Comparison of ENCODE assay signal across 1 cellular context in the genomic region with DNA sequence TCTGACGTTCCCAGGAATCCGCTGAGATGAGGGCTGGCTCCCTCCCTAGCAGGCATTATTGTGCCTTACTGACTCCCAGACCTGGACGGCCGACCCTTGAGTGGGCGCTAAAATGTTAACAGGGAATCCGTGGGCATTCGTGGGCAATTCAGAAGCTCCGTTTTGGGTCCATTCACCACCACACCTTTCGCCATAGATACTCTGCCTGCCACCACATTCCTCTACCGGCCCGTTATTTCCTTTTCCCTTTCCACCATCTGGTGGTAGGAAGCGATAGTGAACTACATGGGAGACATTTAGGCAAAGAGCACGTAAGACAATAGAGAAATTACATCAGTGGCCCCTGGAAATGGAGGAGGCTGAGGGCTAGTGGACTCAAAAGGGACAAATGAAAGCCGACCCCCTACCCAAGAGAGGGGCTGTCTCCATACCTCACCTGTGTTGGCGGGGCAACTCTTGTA.
TF ChIP-seq lines count a peak whose summit lies in the region.

No MANE protein-coding gene starts in this region.

TF ChIP-seq in GM23338, 12 proteins besides CTCF, POLR2A, EP300 and RAD21 (continued from another document):
- TF ChIP-seq, protein P1, sequence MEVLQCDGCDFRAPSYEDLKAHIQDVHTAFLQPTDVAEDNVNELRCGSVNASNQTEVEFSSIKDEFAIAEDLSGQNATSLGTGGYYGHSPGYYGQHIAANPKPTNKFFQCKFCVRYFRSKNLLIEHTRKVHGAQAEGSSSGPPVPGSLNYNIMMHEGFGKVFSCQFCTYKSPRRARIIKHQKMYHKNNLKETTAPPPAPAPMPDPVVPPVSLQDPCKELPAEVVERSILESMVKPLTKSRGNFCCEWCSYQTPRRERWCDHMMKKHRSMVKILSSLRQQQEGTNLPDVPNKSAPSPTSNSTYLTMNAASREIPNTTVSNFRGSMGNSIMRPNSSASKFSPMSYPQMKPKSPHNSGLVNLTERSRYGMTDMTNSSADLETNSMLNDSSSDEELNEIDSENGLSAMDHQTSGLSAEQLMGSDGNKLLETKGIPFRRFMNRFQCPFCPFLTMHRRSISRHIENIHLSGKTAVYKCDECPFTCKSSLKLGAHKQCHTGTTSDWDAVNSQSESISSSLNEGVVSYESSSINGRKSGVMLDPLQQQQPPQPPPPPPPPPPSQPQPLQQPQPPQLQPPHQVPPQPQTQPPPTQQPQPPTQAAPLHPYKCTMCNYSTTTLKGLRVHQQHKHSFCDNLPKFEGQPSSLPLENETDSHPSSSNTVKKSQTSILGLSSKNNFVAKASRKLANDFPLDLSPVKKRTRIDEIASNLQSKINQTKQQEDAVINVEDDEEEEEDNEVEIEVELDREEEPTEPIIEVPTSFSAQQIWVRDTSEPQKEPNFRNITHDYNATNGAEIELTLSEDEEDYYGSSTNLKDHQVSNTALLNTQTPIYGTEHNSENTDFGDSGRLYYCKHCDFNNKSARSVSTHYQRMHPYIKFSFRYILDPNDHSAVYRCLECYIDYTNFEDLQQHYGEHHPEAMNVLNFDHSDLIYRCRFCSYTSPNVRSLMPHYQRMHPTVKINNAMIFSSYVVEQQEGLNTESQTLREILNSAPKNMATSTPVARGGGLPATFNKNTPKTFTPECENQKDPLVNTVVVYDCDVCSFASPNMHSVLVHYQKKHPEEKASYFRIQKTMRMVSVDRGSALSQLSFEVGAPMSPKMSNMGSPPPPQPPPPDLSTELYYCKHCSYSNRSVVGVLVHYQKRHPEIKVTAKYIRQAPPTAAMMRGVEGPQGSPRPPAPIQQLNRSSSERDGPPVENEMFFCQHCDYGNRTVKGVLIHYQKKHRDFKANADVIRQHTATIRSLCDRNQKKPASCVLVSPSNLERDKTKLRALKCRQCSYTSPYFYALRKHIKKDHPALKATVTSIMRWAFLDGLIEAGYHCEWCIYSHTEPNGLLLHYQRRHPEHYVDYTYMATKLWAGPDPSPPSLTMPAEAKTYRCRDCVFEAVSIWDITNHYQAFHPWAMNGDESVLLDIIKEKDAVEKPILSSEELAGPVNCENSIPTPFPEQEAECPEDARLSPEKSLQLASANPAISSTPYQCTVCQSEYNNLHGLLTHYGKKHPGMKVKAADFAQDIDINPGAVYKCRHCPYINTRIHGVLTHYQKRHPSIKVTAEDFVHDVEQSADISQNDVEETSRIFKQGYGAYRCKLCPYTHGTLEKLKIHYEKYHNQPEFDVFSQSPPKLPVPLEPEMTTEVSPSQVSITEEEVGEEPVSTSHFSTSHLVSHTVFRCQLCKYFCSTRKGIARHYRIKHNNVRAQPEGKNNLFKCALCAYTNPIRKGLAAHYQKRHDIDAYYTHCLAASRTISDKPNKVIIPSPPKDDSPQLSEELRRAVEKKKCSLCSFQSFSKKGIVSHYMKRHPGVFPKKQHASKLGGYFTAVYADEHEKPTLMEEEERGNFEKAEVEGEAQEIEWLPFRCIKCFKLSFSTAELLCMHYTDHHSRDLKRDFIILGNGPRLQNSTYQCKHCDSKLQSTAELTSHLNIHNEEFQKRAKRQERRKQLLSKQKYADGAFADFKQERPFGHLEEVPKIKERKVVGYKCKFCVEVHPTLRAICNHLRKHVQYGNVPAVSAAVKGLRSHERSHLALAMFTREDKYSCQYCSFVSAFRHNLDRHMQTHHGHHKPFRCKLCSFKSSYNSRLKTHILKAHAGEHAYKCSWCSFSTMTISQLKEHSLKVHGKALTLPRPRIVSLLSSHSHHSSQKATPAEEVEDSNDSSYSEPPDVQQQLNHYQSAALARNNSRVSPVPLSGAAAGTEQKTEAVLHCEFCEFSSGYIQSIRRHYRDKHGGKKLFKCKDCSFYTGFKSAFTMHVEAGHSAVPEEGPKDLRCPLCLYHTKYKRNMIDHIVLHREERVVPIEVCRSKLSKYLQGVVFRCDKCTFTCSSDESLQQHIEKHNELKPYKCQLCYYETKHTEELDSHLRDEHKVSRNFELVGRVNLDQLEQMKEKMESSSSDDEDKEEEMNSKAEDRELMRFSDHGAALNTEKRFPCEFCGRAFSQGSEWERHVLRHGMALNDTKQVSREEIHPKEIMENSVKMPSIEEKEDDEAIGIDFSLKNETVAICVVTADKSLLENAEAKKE (CRISPR knock-in tag; IDR thresholded peaks at IDR 0.05), result no peak
- TF ChIP-seq EZH2phosphoT487 (IDR thresholded peaks at IDR 0.05; ENCODE audit: unreplicated experiment), result no peak
- no peak for TF ChIP-seq EZH2 (IDR thresholded peaks at IDR 0.05; ENCODE audit: low read depth, unreplicated experiment)
- TF ChIP-seq ZNF114 (CRISPR knock-in tag; IDR thresholded peaks at IDR 0.05), result no peak
- TF ChIP-seq ETS1 (IDR thresholded peaks at IDR 0.05), result no peak
- TF ChIP-seq ZNF331 (CRISPR knock-in tag; IDR thresholded peaks at IDR 0.05; ENCODE audit: low read depth), result no peak
- TF ChIP-seq POLR2AphosphoS5 (IDR thresholded peaks at IDR 0.05; ENCODE audit: low read depth), result no peak
